In genomic region chr10:71193516-71193915, GRCh38 we compare ENCODE assay signal across 13 cellular contexts. TPM values are rescaled to one million over a fixed set of nuclear protein-coding genes. Genes with fewer than 3 reads are reported as not detected.
DNase-seq lines count a peak whose midpoint lies in the region; ATAC-seq and TF ChIP-seq lines count a peak whose summit lies in the region.
"Had no signal": no experiment of that assay in that cellular context is flagged by ENCODE, and none has a peak within 500 bp of the region (broad histone marks: within the 10 kb centered on the region; RNA-seq: fewer than 3 reads in every experiment).

No MANE protein-coding gene starts in this region.

- H3K27me3 ChIP-seq in Loucy (ENCODE audit: insufficient read depth, low read length, poor library complexity, severe bottlenecking) = no peaks in the 10 kb centered on the region

- peak; percentile 17; the same call in 1 of the 2 replicates for TF ChIP-seq CTCF in Loucy (conservative IDR thresholded peaks at IDR 0.05; ENCODE audit: low read length)

- H3K79me2 ChIP-seq in Loucy (ENCODE audit: insufficient read depth, low read length) = no peaks in the 10 kb centered on the region

- ATAC-seq in stimulated activated effector memory CD8-positive, alpha-beta T cell treated with anti-CD3 and anti-CD28 coated beads, Interleukin-12 subunit alpha, Interleukin-12 subunit beta, amount 100 ng/mL, for 72 hours = peak; percentile 35

- H3K4me2 ChIP-seq in Loucy (ENCODE audit: low read depth, low read length, poor library complexity, severe bottlenecking) = no peak overlapping the region

- peaks cover 12% of the 10 kb centered on the region; the same call in 1 of the 2 replicates for H3K9me3 ChIP-seq in Loucy (ENCODE audit: insufficient read depth, low read depth, low read length)

- no peaks in the 10 kb centered on the region for H3K4me1 Mint-ChIP-seq in stimulated activated effector memory CD8-positive, alpha-beta T cell treated with anti-CD3 and anti-CD28 coated beads, Interleukin-12 subunit alpha, Interleukin-12 subunit beta, amount 100 ng/mL, for 72 hours
- H3K4me1 Mint-ChIP-seq: B cell had no signal

- H3F3A ChIP-seq in Loucy (ENCODE audit: low read depth) = no peaks in the 10 kb centered on the region

- H3K9ac ChIP-seq in Loucy (ENCODE audit: low read depth, low read length, poor library complexity, severe bottlenecking) = no peak overlapping the region

- H4K20me1 ChIP-seq in Loucy (ENCODE audit: insufficient read depth, low read length, poor library complexity, severe bottlenecking) = no peaks in the 10 kb centered on the region

- no peak overlapping the region for H3K27ac Mint-ChIP-seq in stimulated activated effector memory CD8-positive, alpha-beta T cell treated with anti-CD3 and anti-CD28 coated beads, Interleukin-12 subunit alpha, Interleukin-12 subunit beta, amount 100 ng/mL, for 72 hours
- H3K27ac Mint-ChIP-seq: B cell; CD4-positive, alpha-beta T cell had no signal

- peak; percentile 18 for DNase-seq in activated CD8-positive, alpha-beta memory T cell treated with anti-CD3 and anti-CD28 coated beads, Interleukin-2, amount 50 U/mL, for 48 hours
- DNase-seq in activated CD8-positive, alpha-beta memory T cell treated with anti-CD3 and anti-CD28 coated beads, Interleukin-2, amount 50 U/mL, for 4 hours = no peak
- DNase-seq in mesenteric fat pad (ENCODE audit: low spot score) = peak; percentile 24
- DNase-seq in stimulated activated effector memory CD8-positive, alpha-beta T cell treated with anti-CD3 and anti-CD28 coated beads, Interleukin-12 subunit alpha, Interleukin-12 subunit beta, amount 100 ng/mL, for 72 hours (ENCODE audit: low spot score in 2 of 2) = no peak
- no peak for DNase-seq in Ammon's horn (ENCODE audit: low spot score)
- DNase-seq in AG20443 (ENCODE audit: low spot score) = no peak
- DNase-seq: 8988T; C1 segment of cervical spinal cord; Calu3; CD4-positive, alpha-beta T cell; DMS 273 treated with DMSO at 0.1 percent for 48 hours had no signal

- H3K9me3 Mint-ChIP-seq in stimulated activated effector memory CD8-positive, alpha-beta T cell treated with anti-CD3 and anti-CD28 coated beads, Interleukin-12 subunit alpha, Interleukin-12 subunit beta, amount 100 ng/mL, for 72 hours = peaks cover 7% of the 10 kb centered on the region

- H2AFZ ChIP-seq in Loucy (ENCODE audit: low read length) = no peak overlapping the region

- H3K4me3 ChIP-seq in Loucy (ENCODE audit: low read length, poor library complexity, severe bottlenecking) = no peak overlapping the region

- H3K4me1 ChIP-seq in Loucy (ENCODE audit: insufficient read depth, low read length, poor library complexity, severe bottlenecking) = peaks cover 5% of the 10 kb centered on the region

- no peaks in the 10 kb centered on the region for H3K9me2 ChIP-seq in Loucy (replicated peaks; ENCODE audit: low read depth, low read length)

- H3K36me3 ChIP-seq in Loucy (ENCODE audit: insufficient read depth, low read length) = no peaks in the 10 kb centered on the region

- H3K36me3 Mint-ChIP-seq in stimulated activated effector memory CD8-positive, alpha-beta T cell treated with anti-CD3 and anti-CD28 coated beads, Interleukin-12 subunit alpha, Interleukin-12 subunit beta, amount 100 ng/mL, for 72 hours = no peaks in the 10 kb centered on the region

- H3K4me3 Mint-ChIP-seq in stimulated activated effector memory CD8-positive, alpha-beta T cell treated with anti-CD3 and anti-CD28 coated beads, Interleukin-12 subunit alpha, Interleukin-12 subunit beta, amount 100 ng/mL, for 72 hours = no peak overlapping the region
- H3K4me3 Mint-ChIP-seq: B cell; CD4-positive, alpha-beta T cell had no signal

RNA-seq across cellular contexts. Expression of gene UNC5B, which starts 18.9 kb away (rescaled TPM):
- total RNA-seq in mesenteric fat pad = 5.3 TPM
- total RNA-seq: B cell had no signal

Comparison
In these comparisons a context has a peak if more than half of its experiments do, and no peak if none do; other contexts are left out.
1. DNase-seq: peak in activated CD8-positive, alpha-beta memory T cell treated with anti-CD3 and anti-CD28 coated beads, Interleukin-2, amount 50 U/mL, for 48 hours (single experiment) and mesenteric fat pad (single experiment); none in activated CD8-positive, alpha-beta memory T cell treated with anti-CD3 and anti-CD28 coated beads, Interleukin-2, amount 50 U/mL, for 4 hours (single experiment), stimulated activated effector memory CD8-positive, alpha-beta T cell treated with anti-CD3 and anti-CD28 coated beads, Interleukin-12 subunit alpha, Interleukin-12 subunit beta, amount 100 ng/mL, for 72 hours (0 of 2), Ammon's horn (single experiment) and AG20443 (single experiment).